In genomic region chr6:135753196-135753595, GRCh38 we compare ENCODE assay signal across 16 cellular contexts.
DNase-seq lines count a peak whose midpoint lies in the region; ATAC-seq, FAIRE-seq and TF ChIP-seq lines count a peak whose summit lies in the region.
"Had no signal": no experiment of that assay in that cellular context is flagged by ENCODE, and none has a peak within 500 bp of the region (broad histone marks: within the 10 kb centered on the region; RNA-seq: fewer than 3 reads in every experiment).

No MANE protein-coding gene starts in this region.

- no peaks in the 10 kb centered on the region for H3K79me2 ChIP-seq in PC-9 (ENCODE audit: low read depth)
- no peaks in the 10 kb centered on the region for H3K79me2 ChIP-seq in HepG2 (ENCODE audit: insufficient read depth, low read length)

- FAIRE-seq in bronchial epithelial cell (lab: Jason Lieb, UNC) (no peak), HepG2 (lab: Jason Lieb, UNC) (no peak)
- FAIRE-seq: A204.1 had no signal

- POLR2A ChIA-PET in PC-9 (lab: Charles Lee; ENCODE audit: unreplicated experiment): no interaction called here
- POLR2A ChIA-PET in HepG2 (lab: Yijun Ruan, JAX): no interaction called here

- H3K36me3 ChIP-seq in PC-9 (ENCODE audit: low read depth) (no peaks in the 10 kb centered on the region), bronchial epithelial cell (ENCODE audit: control insufficient read depth, insufficient read depth, low read length) (no peaks in the 10 kb centered on the region), HepG2 (replicated peaks in 1 of 2; ENCODE audit: control insufficient read depth in 1 of 2, insufficient read depth in 2 of 2, low read length in 2 of 2) (no peaks in the 10 kb centered on the region)
- H3K36me3 ChIP-seq: BE2C had no signal

- intact Hi-C loops in PC-9 (cut with micrococcal nuclease; ENCODE audit: unreplicated experiment) (no loop called here), HepG2 (cut with micrococcal nuclease; ENCODE audit: unreplicated experiment) (no loop called here)

- CTCF ChIA-PET in PC-9 (lab: Charles Lee): no interaction called here
- CTCF ChIA-PET in HepG2 (lab: Yijun Ruan, JAX; ENCODE audit: low intra/inter-chr PET ratio, low total read pairs): no interaction called here

- H3K9me3 ChIP-seq in PC-9 (ENCODE audit: insufficient read depth, low read depth) (no peaks in the 10 kb centered on the region), HepG2 (ENCODE audit: low read length) (no peaks in the 10 kb centered on the region)
- H3K9me3 ChIP-seq: BE2C had no signal

- H3K4me2 ChIP-seq in PC-9: no peak overlapping the region
- H3K4me2 ChIP-seq in HepG2 (ENCODE audit: low read depth, low read length): no peak overlapping the region

- TF ChIP-seq EP300 in HepG2 (IDR thresholded peaks at IDR 0.05; ENCODE audit: low read depth in 2 of 2, low read length in 2 of 2) (no peak), HepG2 (CRISPR knock-in tag; IDR thresholded peaks at IDR 0.05; ENCODE audit: borderline replicate concordance) (no peak)

- H2AFZ ChIP-seq in PC-9: peak overlapping the region; percentile 31; the same call in 1 of the 2 replicates
- no peak overlapping the region for H2AFZ ChIP-seq in HepG2 (ENCODE audit: low read length)
- H2AFZ ChIP-seq: GM23248 had no signal

- TF ChIP-seq CTCF in PC-9 (conservative IDR thresholded peaks at IDR 0.05): no peak
- no peak for TF ChIP-seq CTCF in bronchial epithelial cell (IDR thresholded peaks at IDR 0.05; ENCODE audit: insufficient read depth, low read length, severe bottlenecking)
- no peak for TF ChIP-seq CTCF in HepG2 (CRISPR knock-in tag; IDR thresholded peaks at IDR 0.05)

- ATAC-seq in HepG2: no peak

- H3K9me2 ChIP-seq in PC-9 (ENCODE audit: insufficient read depth): 0 out of 2 replicates have a peak, but pooled peaks cover 4% of the 10 kb centered on the region

- no peak for TF ChIP-seq POLR2A in HepG2 (IDR thresholded peaks at IDR 0.05; ENCODE audit: insufficient read depth in 1 of 2, low read depth in 2 of 2, low read length in 2 of 2)

- no TSS peak for BruUV-seq in PC-9 (replicated peaks; lab: Mats Ljungman, UMichigan)
- BruUV-seq in HepG2 (replicated peaks; lab: Mats Ljungman, UMichigan): no TSS peak

- H3K4me1 ChIP-seq in PC-9 (replicated peaks; ENCODE audit: insufficient read depth): no peaks in the 10 kb centered on the region
- no peaks in the 10 kb centered on the region for H3K4me1 ChIP-seq in HepG2 (ENCODE audit: insufficient read depth, low read length)

- no peaks in the 10 kb centered on the region for H3K27me3 ChIP-seq in PC-9 (ENCODE audit: insufficient read depth, low read depth)
- H3K27me3 ChIP-seq in bronchial epithelial cell (ENCODE audit: control insufficient read depth, insufficient read depth, low read length): no peaks in the 10 kb centered on the region
- H3K27me3 ChIP-seq in HepG2 (ENCODE audit: control insufficient read depth in 1 of 2, insufficient read depth in 2 of 2, low read length in 2 of 2): no peaks in the 10 kb centered on the region
- H3K27me3 ChIP-seq: BE2C had no signal

- H3K27ac ChIP-seq in PC-9: no peak overlapping the region
- H3K27ac ChIP-seq in HepG2 (ENCODE audit: extremely low read length, insufficient read depth, low read length): no peak overlapping the region
- H3K27ac ChIP-seq: C4-2B, GM23248 had no signal

- no peaks in the 10 kb centered on the region for H3F3A ChIP-seq in PC-9 (ENCODE audit: insufficient read depth, low read depth)

- no peak overlapping the region for H3K9ac ChIP-seq in HepG2 (ENCODE audit: insufficient read depth, low read depth, low read length)
- H3K9ac ChIP-seq: GM23248 had no signal

- DNase-seq in PC-9 (no peak), bronchial epithelial cell (ENCODE audit: low read depth) (peak; percentile 22), foreskin melanocyte (peak; percentile 85), 8988T (no peak), kidney glomerular epithelial cell (lab: John Stamatoyannopoulos, UW) (no peak), HepG2 (ENCODE audit: low spot score) (no peak), NCI-H82 treated with DMSO at 0.1 percent for 48 hours (lab: John Stamatoyannopoulos, UW; ENCODE audit: unreplicated experiment) (no peak)
- DNase-seq: BE2C; CD4-positive, alpha-beta memory T cell; COR-L47; GM23248; H7; IMR-90; KBM-7 had no signal

- TF ChIP-seq RAD21 in HepG2 (CRISPR knock-in tag; IDR thresholded peaks at IDR 0.05): no peak

- H3K4me3 ChIP-seq in PC-9 (no peak overlapping the region), bronchial epithelial cell (ENCODE audit: low read depth, low read length) (no peak overlapping the region), HepG2 (replicated peaks in 1 of 3; ENCODE audit: insufficient read depth in 1 of 3, low read depth in 2 of 3, low read length in 3 of 3) (no peak overlapping the region)
- H3K4me3 ChIP-seq: GM23248 had no signal

- H4K20me1 ChIP-seq in PC-9 (ENCODE audit: insufficient read depth): no peaks in the 10 kb centered on the region
- no peaks in the 10 kb centered on the region for H4K20me1 ChIP-seq in HepG2 (ENCODE audit: insufficient read depth, low read length)

- WGBS in HepG2 (ENCODE audit: low lambda C conversion rate): 3% methylated on average over 3 of the region's 3 CpGs

- in situ Hi-C loops in HepG2 (cut with HindIII; ENCODE audit: extremely low pct_ligation_motif_present, low pct_unique_long_range_greater_than_20kb): loop anchor here (10.0 kb wide), 1 partner anchor 218 kb away; no protein-coding TSS in a partner anchor

TF ChIP-seq in HepG2, 621 proteins besides CTCF, POLR2A, EP300 and RAD21:
- no peak for TF ChIP-seq SRF (IDR thresholded peaks at IDR 0.05; ENCODE audit: low read depth, low read length)
- no peak for TF ChIP-seq ETV6 (CRISPR knock-in tag; conservative IDR thresholded peaks at IDR 0.05)
- TF ChIP-seq ATAD3A (CRISPR knock-in tag; IDR thresholded peaks at IDR 0.05): no peak
- no peak for TF ChIP-seq MYC (CRISPR knock-in tag; IDR thresholded peaks at IDR 0.05; ENCODE audit: borderline replicate concordance)
- no peak for TF ChIP-seq ZNF790 (CRISPR knock-in tag; IDR thresholded peaks at IDR 0.05; ENCODE audit: borderline replicate concordance)
- no peak for TF ChIP-seq CREB1 (IDR thresholded peaks at IDR 0.05)
- TF ChIP-seq CREB1 (CRISPR knock-in tag; IDR thresholded peaks at IDR 0.05): no peak
- TF ChIP-seq, protein P1, sequence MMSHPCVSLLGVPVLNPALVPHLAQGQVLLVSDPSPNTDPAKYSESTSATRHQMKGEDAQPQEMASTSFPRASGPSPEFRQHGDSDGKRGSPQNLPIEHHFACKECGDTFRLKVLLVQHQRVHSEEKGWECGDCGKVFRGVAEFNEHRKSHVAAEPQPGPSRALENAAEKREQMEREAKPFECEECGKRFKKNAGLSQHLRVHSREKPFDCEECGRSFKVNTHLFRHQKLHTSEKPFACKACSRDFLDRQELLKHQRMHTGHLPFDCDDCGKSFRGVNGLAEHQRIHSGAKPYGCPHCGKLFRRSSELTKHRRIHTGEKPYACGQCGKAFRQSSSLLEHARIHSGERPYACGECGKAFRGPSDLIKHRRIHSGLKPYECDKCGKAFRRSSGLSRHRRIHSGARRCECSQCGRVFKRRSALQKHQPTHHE (CRISPR knock-in tag; IDR thresholded peaks at IDR 0.05; ENCODE audit: borderline replicate concordance): no peak
- TF ChIP-seq ZNF30 (CRISPR knock-in tag; IDR thresholded peaks at IDR 0.05): no peak
- TF ChIP-seq, protein P2, sequence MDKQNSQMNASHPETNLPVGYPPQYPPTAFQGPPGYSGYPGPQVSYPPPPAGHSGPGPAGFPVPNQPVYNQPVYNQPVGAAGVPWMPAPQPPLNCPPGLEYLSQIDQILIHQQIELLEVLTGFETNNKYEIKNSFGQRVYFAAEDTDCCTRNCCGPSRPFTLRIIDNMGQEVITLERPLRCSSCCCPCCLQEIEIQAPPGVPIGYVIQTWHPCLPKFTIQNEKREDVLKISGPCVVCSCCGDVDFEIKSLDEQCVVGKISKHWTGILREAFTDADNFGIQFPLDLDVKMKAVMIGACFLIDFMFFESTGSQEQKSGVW (CRISPR knock-in tag; IDR thresholded peaks at IDR 0.05; ENCODE audit: borderline replicate concordance): no peak
- TF ChIP-seq FOXK2 (IDR thresholded peaks at IDR 0.05): no peak
- no peak for TF ChIP-seq ARHGAP35 (CRISPR knock-in tag; IDR thresholded peaks at IDR 0.05; ENCODE audit: borderline replicate concordance)
- TF ChIP-seq, protein P3, sequence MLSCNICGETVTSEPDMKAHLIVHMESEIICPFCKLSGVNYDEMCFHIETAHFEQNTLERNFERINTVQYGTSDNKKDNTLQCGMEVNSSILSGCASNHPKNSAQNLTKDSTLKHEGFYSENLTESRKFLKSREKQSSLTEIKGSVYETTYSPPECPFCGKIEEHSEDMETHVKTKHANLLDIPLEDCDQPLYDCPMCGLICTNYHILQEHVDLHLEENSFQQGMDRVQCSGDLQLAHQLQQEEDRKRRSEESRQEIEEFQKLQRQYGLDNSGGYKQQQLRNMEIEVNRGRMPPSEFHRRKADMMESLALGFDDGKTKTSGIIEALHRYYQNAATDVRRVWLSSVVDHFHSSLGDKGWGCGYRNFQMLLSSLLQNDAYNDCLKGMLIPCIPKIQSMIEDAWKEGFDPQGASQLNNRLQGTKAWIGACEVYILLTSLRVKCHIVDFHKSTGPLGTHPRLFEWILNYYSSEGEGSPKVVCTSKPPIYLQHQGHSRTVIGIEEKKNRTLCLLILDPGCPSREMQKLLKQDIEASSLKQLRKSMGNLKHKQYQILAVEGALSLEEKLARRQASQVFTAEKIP (CRISPR knock-in tag; IDR thresholded peaks at IDR 0.05; ENCODE audit: borderline replicate concordance): no peak
- no peak for TF ChIP-seq NFATC3 (CRISPR knock-in tag; IDR thresholded peaks at IDR 0.05)
- TF ChIP-seq NR2F2 (IDR thresholded peaks at IDR 0.05; ENCODE audit: borderline replicate concordance, low read depth): no peak
- TF ChIP-seq NAIF1 (CRISPR knock-in tag; IDR thresholded peaks at IDR 0.05; ENCODE audit: borderline replicate concordance): no peak
- TF ChIP-seq SETDB1 (CRISPR knock-in tag; IDR thresholded peaks at IDR 0.05; ENCODE audit: borderline replicate concordance): no peak
- no peak for TF ChIP-seq PITX1 (CRISPR knock-in tag; IDR thresholded peaks at IDR 0.05)

Comparison
In these comparisons a context has a peak if more than half of its experiments do, and no peak if none do; other contexts are left out.
1. DNase-seq: peak in bronchial epithelial cell (single experiment) and foreskin melanocyte (single experiment); none in PC-9 (0 of 2), 8988T (single experiment), kidney glomerular epithelial cell (single experiment), HepG2 (single experiment) and NCI-H82 treated with DMSO at 0.1 percent for 48 hours (single experiment).